Comparison of ENCODE assay signal across 8 cellular contexts in genomic region chr1:212414328-212415106, GRCh38. TPM values are rescaled to one million over a fixed set of nuclear protein-coding genes. Genes with fewer than 3 reads are reported as not detected.
DNase-seq lines count a peak whose midpoint lies in the region; ATAC-seq and TF ChIP-seq lines count a peak whose summit lies in the region.

Gene PACC1, minus strand, starts transcription at chr1:212414886. Its CDS starts 129 bp downstream, at chr1:212414757.

- H3K4me1 Mint-ChIP-seq in natural killer cell, result peaks cover 39 to 53% of the 10 kb centered on the region in 2 donors

- H3K36me3 Mint-ChIP-seq in natural killer cell, result peaks cover 1% of the 10 kb centered on the region

- ATAC-seq in GM21786 (IDR thresholded peaks at IDR 0.05; ENCODE audit: unreplicated experiment) (peak; percentile 97), natural killer cell (peak; percentile 92 to 98 (median 92))

- H3K4me3 Mint-ChIP-seq in natural killer cell, result peak within 1 kb of the TSS; percentile 99

- DNase-seq in Daoy (ENCODE audit: low read depth) (peak; percentile 94), RPMI8226 (peak; percentile 98), fibroblast of peridontal ligament (ENCODE audit: extremely low read depth) (peak; percentile 70), natural killer cell (peak; percentile 82)
- peak; percentile 65 to 82 for DNase-seq in activated T-helper 1 cell treated with anti-CD3 and anti-CD28 coated beads, Interleukin-2, amount 50 U/mL, for 16 hours (ENCODE audit: low read depth in 1 of 2, low spot score in 1 of 2)
- peak; percentile 87 for DNase-seq in stimulated activated naive CD4-positive, alpha-beta T cell treated with Interleukin-2 at 50 U/mL for 16 hours (lab: John Stamatoyannopoulos, UW)

- no peaks in the 10 kb centered on the region for H3K9me3 ChIP-seq in KOPT-K1 (ENCODE audit: insufficient read depth, low read length, poor library complexity, severe bottlenecking)

- no peaks in the 10 kb centered on the region for H3K27me3 Mint-ChIP-seq in natural killer cell (ENCODE audit: low read depth in 2 of 2)

- H3K9me3 Mint-ChIP-seq in natural killer cell, result no peaks in the 10 kb centered on the region

- intact Hi-C loops in natural killer cell (cut with micrococcal nuclease), result loop anchor here (1.0 kb wide), 1 partner anchor 18 kb away; the partner anchor contains the start of gene NENF

- peak within 1 kb of the TSS; percentile 91 to 96 for H3K27ac Mint-ChIP-seq in natural killer cell

- no peak for TF ChIP-seq CTCF in natural killer cell (IDR thresholded peaks at IDR 0.05)

- H3K27ac ChIP-seq in KOPT-K1 (ENCODE audit: low read depth, low read length, poor library complexity, severe bottlenecking), result peak within 1 kb of the TSS; percentile 60

- H3K36me3 ChIP-seq in KOPT-K1 (ENCODE audit: insufficient read depth, low read length), result peaks cover 28% of the 10 kb centered on the region

RNA-seq across cellular contexts. Expression of gene PACC1, which starts in this region (rescaled TPM):
- 22.7 and 25.7 TPM in 2 replicates for total RNA-seq in Daoy (2014; rRNA removed; shearing (Covaris generic))
- total RNA-seq in natural killer cell, result 10 to 100 TPM in 2 of 3 donors, 1 to 10 TPM in 1; 5.0 to 14.2 (median 11.4) TPM

Comparison
In these comparisons a context has a peak if more than half of its experiments do, and no peak if none do; other contexts are left out.
1. Peak in every context shown above with its lines: DNase-seq, ATAC-seq and H3K27ac ChIP-seq.